In the genomic region with DNA sequence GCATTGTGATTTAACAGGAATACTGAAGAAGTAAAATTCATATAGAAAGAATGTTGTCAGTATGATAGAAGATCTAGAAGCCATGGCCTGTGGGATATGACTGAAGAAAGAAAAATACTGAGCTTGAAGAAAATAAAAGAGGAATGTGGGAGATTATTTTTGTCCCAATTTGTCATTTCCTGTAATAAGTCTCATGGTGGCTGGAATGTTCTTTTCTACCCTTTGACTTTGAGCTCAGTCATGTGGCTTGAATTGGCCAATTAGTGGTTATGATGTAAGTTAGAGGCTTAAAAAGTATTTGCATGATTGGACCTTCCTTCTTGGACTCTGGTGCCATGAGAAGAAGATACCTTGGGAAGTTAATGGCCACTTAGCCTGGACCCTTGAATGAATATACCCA, we compare ENCODE assay signal across 12 cellular contexts. TPM values are rescaled to one million over a fixed set of nuclear protein-coding genes. Genes with fewer than 3 reads are reported as not detected.
DNase-seq lines count a peak whose midpoint lies in the region; TF ChIP-seq lines count a peak whose summit lies in the region.
"Had no signal": no experiment of that assay in that cellular context is flagged by ENCODE, and none has a peak within 500 bp of the region (broad histone marks: within the 10 kb centered on the region; RNA-seq: fewer than 3 reads in every experiment).

No MANE protein-coding gene starts in this region.

- H3K4me3 Mint-ChIP-seq in endothelial cell (ENCODE audit: unreplicated experiment) (no peak overlapping the region), mesothelial cell of epicardium (no peak overlapping the region)

- H3K27me3 Mint-ChIP-seq in endothelial cell (ENCODE audit: unreplicated experiment) (no peaks in the 10 kb centered on the region), mesothelial cell of epicardium (ENCODE audit: low read depth) (no peaks in the 10 kb centered on the region)

- H3K4me3 ChIP-seq in vagina: no peak overlapping the region
- H3K4me3 ChIP-seq: PC-9, right atrium auricular region had no signal

- in situ Hi-C loops in ACHN (cut with HindIII; ENCODE audit: low pct_ligation_motif_present, low pct_unique_long_range_greater_than_20kb, low sequenced_read_pairs): no loop called here

- no peak for TF ChIP-seq CTCF in endothelial cell (IDR thresholded peaks at IDR 0.05; ENCODE audit: unreplicated experiment)
- no peak for TF ChIP-seq CTCF in mesothelial cell of epicardium (IDR thresholded peaks at IDR 0.05; ENCODE audit: unreplicated experiment)
- TF ChIP-seq CTCF in vagina (IDR thresholded peaks at IDR 0.05): no peak

- peak; percentile 23 for DNase-seq in ACHN
- DNase-seq in M059J (ENCODE audit: low read depth): peak; percentile 85
- DNase-seq in endothelial cell (ENCODE audit: low spot score): no peak
- DNase-seq in mesothelial cell of epicardium (ENCODE audit: low spot score in 2 of 2, unreplicated experiment in 2 of 2): no peak
- no peak for DNase-seq in stimulated activated CD4-positive, alpha-beta T cell treated with anti-CD3 and anti-CD28 coated beads, Interleukin-4, amount 100 ng/mL, for 4 hours
- DNase-seq in NCI-H1694 treated with DMSO at 0.1 percent for 48 hours (lab: John Stamatoyannopoulos, UW): no peak
- no peak for DNase-seq in substantia nigra (lab: John Stamatoyannopoulos, UW)
- DNase-seq in vagina (ENCODE audit: extremely low spot score in 2 of 2): no peak
- DNase-seq: NCI-H187, PC-9 had no signal

- H3K4me1 ChIP-seq in vagina: peaks cover 10% of the 10 kb centered on the region

- peaks cover 42% of the 10 kb centered on the region for H3K4me1 Mint-ChIP-seq in endothelial cell (ENCODE audit: unreplicated experiment)
- peaks cover 9% of the 10 kb centered on the region for H3K4me1 Mint-ChIP-seq in mesothelial cell of epicardium

- intact Hi-C loops in vagina (cut with DNase I): loop anchor here (5.0 kb wide), 1 partner anchor 111 kb away; no protein-coding TSS in a partner anchor

- no peaks in the 10 kb centered on the region for H3K27me3 ChIP-seq in vagina
- H3K27me3 ChIP-seq: right atrium auricular region had no signal

- TF ChIP-seq POLR2A in vagina (IDR thresholded peaks at IDR 0.05): no peak

- H3K36me3 ChIP-seq in vagina: no peaks in the 10 kb centered on the region
- H3K36me3 ChIP-seq: right atrium auricular region had no signal

- no peaks in the 10 kb centered on the region for H3K9me3 Mint-ChIP-seq in endothelial cell (ENCODE audit: unreplicated experiment)
- H3K9me3 Mint-ChIP-seq in mesothelial cell of epicardium: no peaks in the 10 kb centered on the region

- no peaks in the 10 kb centered on the region for H3K9me3 ChIP-seq in vagina
- H3K9me3 ChIP-seq: right atrium auricular region had no signal

- H3K27ac Mint-ChIP-seq in endothelial cell (ENCODE audit: unreplicated experiment) (peak overlapping the region; percentile 81), mesothelial cell of epicardium (peak overlapping the region; percentile 64)

- no peak overlapping the region for H3K27ac ChIP-seq in substantia nigra (ENCODE audit: low read depth, low read length, poor library complexity, severe bottlenecking)
- no peak overlapping the region for H3K27ac ChIP-seq in vagina
- H3K27ac ChIP-seq: C4-2B, PC-9 had no signal

- H3K36me3 Mint-ChIP-seq in endothelial cell (ENCODE audit: low read depth, unreplicated experiment) (peaks cover 3% of the 10 kb centered on the region), mesothelial cell of epicardium (peaks cover 18% of the 10 kb centered on the region)

RNA-seq across cellular contexts. Expression of a gene that starts 14.1 kb away (rescaled TPM):
- 7.7 and 8.8 TPM in 2 replicates for total RNA-seq in M059J (2014; rRNA removed; shearing (Covaris generic))
- 26.3 TPM for total RNA-seq in endothelial cell (ENCODE audit: unreplicated experiment)
- total RNA-seq in mesothelial cell of epicardium: 19.7 to 22.0 TPM (median 21.9 TPM) in 3 replicates
- 22.8 TPM for total RNA-seq in vagina

Comparison
In these comparisons a context has a peak if more than half of its experiments do, and no peak if none do; other contexts are left out.
1. DNase-seq: peak in ACHN (single experiment) and M059J (single experiment); none in endothelial cell (single experiment), mesothelial cell of epicardium (0 of 2), stimulated activated CD4-positive, alpha-beta T cell treated with anti-CD3 and anti-CD28 coated beads, Interleukin-4, amount 100 ng/mL, for 4 hours (0 of 2), NCI-H1694 treated with DMSO at 0.1 percent for 48 hours (single experiment), substantia nigra (0 of 49) and vagina (0 of 2).